In genomic region chrX:105190252-105190853, GRCh38 we compare ENCODE assay signal across 8 cellular contexts. TPM values are rescaled to one million over a fixed set of nuclear protein-coding genes. Genes with fewer than 3 reads are reported as not detected.
DNase-seq lines count a peak whose midpoint lies in the region; ATAC-seq and TF ChIP-seq lines count a peak whose summit lies in the region.

No MANE protein-coding gene starts in this region.

- no peaks in the 10 kb centered on the region for H3K4me1 ChIP-seq in DOHH2 (ENCODE audit: control insufficient read depth, low read length)

- no peaks in the 10 kb centered on the region for H3F3A ChIP-seq in DOHH2 (ENCODE audit: control insufficient read depth, insufficient read depth)

- no peaks in the 10 kb centered on the region for H3K9me3 Mint-ChIP-seq in nephron

- no peak for ATAC-seq in HG03342 (IDR thresholded peaks at IDR 0.05; ENCODE audit: unreplicated experiment)
- no peak for ATAC-seq in GM18858 (IDR thresholded peaks at IDR 0.05; ENCODE audit: unreplicated experiment)

- no peaks in the 10 kb centered on the region for H3K4me1 Mint-ChIP-seq in nephron

- TF ChIP-seq CTCF in 22Rv1 (IDR thresholded peaks at IDR 0.05), result peak; percentile 69
- peak; percentile 72 for TF ChIP-seq CTCF in DOHH2 (IDR thresholded peaks at IDR 0.05; ENCODE audit: low read depth, low read length, poor library complexity, severe bottlenecking)
- peak; percentile 71 for TF ChIP-seq CTCF in coronary artery (IDR thresholded peaks at IDR 0.05)
- TF ChIP-seq CTCF in nephron (IDR thresholded peaks at IDR 0.05; ENCODE audit: unreplicated experiment in 3 of 3), result peak; percentile 66 to 75 (median 71)

- no peaks in the 10 kb centered on the region for H3K9me2 ChIP-seq in DOHH2 (replicated peaks; ENCODE audit: control insufficient read depth, low read length)

- H3K27ac Mint-ChIP-seq in nephron, result no peak overlapping the region

- no peaks in the 10 kb centered on the region for H3K36me3 ChIP-seq in DOHH2 (ENCODE audit: control insufficient read depth, low read length)

- H4K20me1 ChIP-seq in DOHH2 (ENCODE audit: control insufficient read depth, insufficient read depth, low read depth, low read length), result no peaks in the 10 kb centered on the region

- no peak overlapping the region for H3K27ac ChIP-seq in 22Rv1
- no peak overlapping the region for H3K27ac ChIP-seq in DOHH2 (ENCODE audit: low read depth, low read length)
- H3K27ac ChIP-seq in coronary artery, result no peak overlapping the region

- H3K27me3 Mint-ChIP-seq in nephron (ENCODE audit: low read depth), result no peaks in the 10 kb centered on the region

- DNase-seq in NAMALWA (ENCODE audit: low spot score) (peak; percentile 34), coronary artery (ENCODE audit: low spot score) (no peak), ureter (ENCODE audit: low spot score) (no peak)

- no peak overlapping the region for H3K4me3 Mint-ChIP-seq in nephron

- H3K4me2 ChIP-seq in DOHH2 (ENCODE audit: low read length), result no peak overlapping the region

- H3K36me3 Mint-ChIP-seq in nephron (ENCODE audit: low read depth), result no peaks in the 10 kb centered on the region

- H3K4me3 ChIP-seq in DOHH2 (ENCODE audit: low read length) (no peak overlapping the region), coronary artery (no peak overlapping the region)

- H3K27me3 ChIP-seq in DOHH2 (ENCODE audit: control insufficient read depth, low read length), result no peaks in the 10 kb centered on the region

- no peaks in the 10 kb centered on the region for H3K9me3 ChIP-seq in DOHH2 (ENCODE audit: control insufficient read depth, insufficient read depth, low read length)

- H3K79me2 ChIP-seq in DOHH2 (ENCODE audit: control insufficient read depth, low read length), result no peaks in the 10 kb centered on the region

RNA-seq across cellular contexts. Expression of gene TEX13A, which starts 30.1 kb away (rescaled TPM):
- not detected for total RNA-seq in ureter
